ENCODE assay signal across 3 cellular contexts in genomic region chr10:75126277-75126676, GRCh38.
TF ChIP-seq lines count a peak whose summit lies in the region.

No MANE protein-coding gene starts in this region.

TF ChIP-seq in IMR-90, 13 proteins besides CTCF, POLR2A, EP300 and RAD21:
- TF ChIP-seq NFE2L2 (IDR thresholded peaks at IDR 0.05; ENCODE audit: low read depth, low read length) = peak; percentile 44; the same call in 1 of the 2 replicates
- TF ChIP-seq MXI1 (IDR thresholded peaks at IDR 0.05; ENCODE audit: borderline replicate concordance, low read depth, low read length) = no peak

TF ChIP-seq in GM12878, 131 proteins besides CTCF, POLR2A, EP300 and RAD21:
- TF ChIP-seq STAT3 (IDR thresholded peaks at IDR 0.05; ENCODE audit: low read depth, low read length) = no peak
- TF ChIP-seq SMAD5 (IDR thresholded peaks at IDR 0.05; ENCODE audit: low read depth) = no peak
- TF ChIP-seq PBX3 (IDR thresholded peaks at IDR 0.05; ENCODE audit: insufficient replicate concordance, low read depth, low read length) = no peak
- TF ChIP-seq BMI1 (IDR thresholded peaks at IDR 0.05; ENCODE audit: borderline replicate concordance) = no peak
- TF ChIP-seq USF2 (IDR thresholded peaks at IDR 0.05; ENCODE audit: borderline replicate concordance, low read depth, low read length) = no peak
- TF ChIP-seq ASH2L (IDR thresholded peaks at IDR 0.05; ENCODE audit: borderline replicate concordance, low read depth) = no peak
- TF ChIP-seq MEF2B (IDR thresholded peaks at IDR 0.05; ENCODE audit: partially characterized antibody, poor library complexity, severe bottlenecking) = no peak
- TF ChIP-seq JUND (IDR thresholded peaks at IDR 0.05; ENCODE audit: low read depth, low read length) = no peak
- TF ChIP-seq SREBF2 (IDR thresholded peaks at IDR 0.05; ENCODE audit: low read length) = no peak
- TF ChIP-seq PML (IDR thresholded peaks at IDR 0.05; ENCODE audit: low read length) = no peak
- no peak for TF ChIP-seq EED (IDR thresholded peaks at IDR 0.05; ENCODE audit: low read depth)
- TF ChIP-seq, protein P1, sequence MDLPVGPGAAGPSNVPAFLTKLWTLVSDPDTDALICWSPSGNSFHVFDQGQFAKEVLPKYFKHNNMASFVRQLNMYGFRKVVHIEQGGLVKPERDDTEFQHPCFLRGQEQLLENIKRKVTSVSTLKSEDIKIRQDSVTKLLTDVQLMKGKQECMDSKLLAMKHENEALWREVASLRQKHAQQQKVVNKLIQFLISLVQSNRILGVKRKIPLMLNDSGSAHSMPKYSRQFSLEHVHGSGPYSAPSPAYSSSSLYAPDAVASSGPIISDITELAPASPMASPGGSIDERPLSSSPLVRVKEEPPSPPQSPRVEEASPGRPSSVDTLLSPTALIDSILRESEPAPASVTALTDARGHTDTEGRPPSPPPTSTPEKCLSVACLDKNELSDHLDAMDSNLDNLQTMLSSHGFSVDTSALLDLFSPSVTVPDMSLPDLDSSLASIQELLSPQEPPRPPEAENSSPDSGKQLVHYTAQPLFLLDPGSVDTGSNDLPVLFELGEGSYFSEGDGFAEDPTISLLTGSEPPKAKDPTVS (IDR thresholded peaks at IDR 0.05; ENCODE audit: low read depth, low read length) = no peak

TF ChIP-seq in HEK293T, 16 proteins besides CTCF, POLR2A, EP300 and RAD21:
- no peak for TF ChIP-seq BHLHE40 (IDR thresholded peaks at IDR 0.05; ENCODE audit: borderline replicate concordance)
- TF ChIP-seq FOXA1 (IDR thresholded peaks at IDR 0.05) = no peak
- TF ChIP-seq L3MBTL2 (conservative IDR thresholded peaks at IDR 0.05) = no peak
- no peak for TF ChIP-seq ELF4 (IDR thresholded peaks at IDR 0.05)
- no peak for TF ChIP-seq NFRKB (IDR thresholded peaks at IDR 0.05)
- TF ChIP-seq SUZ12 (IDR thresholded peaks at IDR 0.05) = no peak
- TF ChIP-seq CTBP1 (IDR thresholded peaks at IDR 0.05; ENCODE audit: borderline replicate concordance) = no peak
- TF ChIP-seq SP1 (IDR thresholded peaks at IDR 0.05) = no peak
- no peak for TF ChIP-seq ZNF384 (IDR thresholded peaks at IDR 0.05)
- TF ChIP-seq PKNOX1 (IDR thresholded peaks at IDR 0.05) = no peak
- TF ChIP-seq LEF1 (IDR thresholded peaks at IDR 0.05; ENCODE audit: borderline replicate concordance) = no peak
- no peak for TF ChIP-seq HDGF (IDR thresholded peaks at IDR 0.05; ENCODE audit: borderline replicate concordance)
- no peak for TF ChIP-seq ARNT (IDR thresholded peaks at IDR 0.05)
- TF ChIP-seq TARDBP (IDR thresholded peaks at IDR 0.05) = no peak
